10 cellular contexts compared by ENCODE assay signal in the genomic region with DNA sequence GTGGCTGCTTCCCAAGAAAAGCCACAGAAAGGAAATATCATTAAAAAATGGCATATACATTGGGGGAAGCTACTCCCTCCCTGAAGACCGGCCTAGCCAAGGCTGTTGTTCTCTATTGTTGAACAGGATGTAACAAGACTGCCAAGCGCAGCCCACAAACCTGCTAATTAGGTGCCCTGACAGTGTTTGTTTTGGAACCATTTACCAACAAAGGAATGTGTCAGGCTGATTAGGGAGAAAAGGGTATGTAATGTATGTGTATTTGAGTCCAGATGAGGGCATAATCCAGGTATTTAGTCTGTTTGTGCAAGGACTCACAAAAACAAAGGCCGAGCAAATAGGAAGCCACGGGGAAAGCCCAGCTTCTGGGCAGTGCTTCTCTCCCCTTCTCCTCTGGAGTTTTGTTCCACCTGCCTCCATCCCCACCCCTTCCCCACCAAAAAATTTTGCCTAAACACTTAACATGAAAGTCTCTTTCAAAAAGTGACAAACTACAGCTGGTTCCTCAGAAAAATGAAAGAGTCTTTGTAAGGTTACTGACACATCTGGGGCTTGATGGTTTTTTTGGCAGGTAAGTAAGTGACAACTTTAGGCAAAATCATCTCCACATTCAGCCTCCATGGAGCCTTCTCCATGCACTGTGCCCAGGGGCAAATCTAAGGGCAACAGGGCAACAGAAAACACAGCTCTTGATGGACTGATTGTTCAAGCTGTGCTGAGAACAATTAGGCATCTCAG.
DNase-seq lines count a peak whose midpoint lies in the region; ATAC-seq and TF ChIP-seq lines count a peak whose summit lies in the region.
"Had no signal": no experiment of that assay in that cellular context is flagged by ENCODE, and none has a peak within 500 bp of the region (broad histone marks: within the 10 kb centered on the region; RNA-seq: fewer than 3 reads in every experiment).

No MANE protein-coding gene starts in this region.

- ATAC-seq in body of pancreas (peak; percentile 95), lower lobe of right lung (peak; percentile 92 to 95), GM18520 (IDR thresholded peaks at IDR 0.05; ENCODE audit: unreplicated experiment) (no peak), HG03521 (IDR thresholded peaks at IDR 0.05; ENCODE audit: unreplicated experiment) (no peak)

- H3K36me3 ChIP-seq in CD8-positive, alpha-beta memory T cell (ENCODE audit: insufficient read depth, low read length) = no peaks in the 10 kb centered on the region
- H3K36me3 ChIP-seq in body of pancreas (replicated peaks in 1 of 2; ENCODE audit: insufficient read depth in 1 of 2, low read depth in 2 of 2) (no peaks in the 10 kb centered on the region), lower lobe of right lung (no peaks in the 10 kb centered on the region)
- H3K36me3 ChIP-seq: thyroid gland had no signal

- no peak overlapping the region for H3K4me3 Mint-ChIP-seq in CD8-positive, alpha-beta memory T cell

- no peak for TF ChIP-seq CTCF in body of pancreas (IDR thresholded peaks at IDR 0.05)
- TF ChIP-seq CTCF in lower lobe of right lung (IDR thresholded peaks at IDR 0.05) = no peak

- peak overlapping the region in 5 of 8 donors; percentile 47 to 76 (median 50) for H3K27ac Mint-ChIP-seq in CD8-positive, alpha-beta memory T cell

- intact Hi-C loops in body of pancreas (cut with DNase I) (no loop called here), lower lobe of right lung (cut with DNase I) (no loop called here)

- peaks cover 6 to 20% (median 6%) of the 10 kb centered on the region in 3 donors for H3K36me3 Mint-ChIP-seq in CD8-positive, alpha-beta memory T cell

- DNase-seq in CD8-positive, alpha-beta memory T cell = no peak
- DNase-seq in NCI-H1105 treated with DMSO at 0.1 percent for 48 hours (lab: John Stamatoyannopoulos, UW) (peak; percentile 87), body of pancreas (peak; percentile 76 to 90 (median 86)), lower lobe of right lung (peak; percentile 70), DMS 273 (lab: John Stamatoyannopoulos, UW; ENCODE audit: unreplicated experiment) (no peak), NK-92 (lab: John Stamatoyannopoulos, UW; ENCODE audit: unreplicated experiment) (no peak)
- DNase-seq: midbrain, thyroid gland had no signal

- no peaks in the 10 kb centered on the region for H3K27me3 ChIP-seq in CD8-positive, alpha-beta memory T cell (ENCODE audit: insufficient read depth, low read length, poor library complexity, severe bottlenecking)
- no peaks in the 10 kb centered on the region for H3K27me3 ChIP-seq in body of pancreas
- H3K27me3 ChIP-seq in lower lobe of right lung (ENCODE audit: low read depth) = no peaks in the 10 kb centered on the region
- H3K27me3 ChIP-seq: thyroid gland had no signal

- POLR2A ChIA-PET in CD8-positive, alpha-beta memory T cell (lab: Charles Lee) = no interaction called here

- H3K9me3 Mint-ChIP-seq in CD8-positive, alpha-beta memory T cell = no peaks in the 10 kb centered on the region

- no peaks in the 10 kb centered on the region for H3K27me3 Mint-ChIP-seq in CD8-positive, alpha-beta memory T cell

- H3K9me3 ChIP-seq in CD8-positive, alpha-beta memory T cell (ENCODE audit: low read length) = no peaks in the 10 kb centered on the region
- H3K9me3 ChIP-seq in body of pancreas (no peaks in the 10 kb centered on the region), lower lobe of right lung (no peaks in the 10 kb centered on the region)
- H3K9me3 ChIP-seq: thyroid gland had no signal

- H3K4me1 ChIP-seq in CD8-positive, alpha-beta memory T cell (ENCODE audit: insufficient read depth, low read length) = no peaks in the 10 kb centered on the region
- peaks cover 47% of the 10 kb centered on the region for H3K4me1 ChIP-seq in body of pancreas
- peaks cover 12% of the 10 kb centered on the region for H3K4me1 ChIP-seq in lower lobe of right lung

- no peak overlapping the region for H3K4me3 ChIP-seq in CD8-positive, alpha-beta memory T cell (ENCODE audit: low read length)
- no peak overlapping the region for H3K4me3 ChIP-seq in body of pancreas
- no peak overlapping the region for H3K4me3 ChIP-seq in lower lobe of right lung
- H3K4me3 ChIP-seq: thyroid gland had no signal

- no peaks in the 10 kb centered on the region for H3K4me1 Mint-ChIP-seq in CD8-positive, alpha-beta memory T cell

- peak in 2 of 3 donors; percentile 19 to 37 for TF ChIP-seq POLR2A in body of pancreas (IDR thresholded peaks at IDR 0.05)

- CTCF ChIA-PET in CD8-positive, alpha-beta memory T cell (lab: Charles Lee) = no interaction called here

- 4 to 15% methylated on average over 4 of the region's 4 CpGs for WGBS in body of pancreas, 2 donors

- H3K27ac ChIP-seq in CD8-positive, alpha-beta memory T cell (ENCODE audit: low read depth, low read length) = no peak overlapping the region
- H3K27ac ChIP-seq in body of pancreas = peak overlapping the region; percentile 72 to 88 (median 82)
- peak overlapping the region; percentile 56 for H3K27ac ChIP-seq in lower lobe of right lung

Comparison
In these comparisons a context has a peak if more than half of its experiments do, and no peak if none do; other contexts are left out.
1. DNase-seq: peak in NCI-H1105 treated with DMSO at 0.1 percent for 48 hours (single experiment), body of pancreas (4 of 4) and lower lobe of right lung (single experiment); none in CD8-positive, alpha-beta memory T cell (0 of 5), DMS 273 (single experiment) and NK-92 (single experiment).
2. ATAC-seq: peak in body of pancreas (single experiment) and lower lobe of right lung (2 of 2); none in GM18520 (single experiment) and HG03521 (single experiment).